35 cellular contexts compared by ENCODE assay signal in genomic region chr4:75457365-75457764, GRCh38.
"Had no signal": no experiment of that assay in that cellular context is flagged by ENCODE, and none has a peak within 500 bp of the region (broad histone marks: within the 10 kb centered on the region; RNA-seq: fewer than 3 reads in every experiment).

No MANE protein-coding gene starts in this region.

- H3K9me3 ChIP-seq: MG63 had no signal

- H3K4me3 ChIP-seq: MG63 had no signal

- DNase-seq: Kasumi-1, MG63, MM.1S, MV-4-11, NCI-H1048, NCI-H1092, NCI-H1092 treated with DMSO at 0.1 percent for 48 hours, NCI-H1105, NCI-H1105 treated with DMSO at 0.1 percent for 48 hours, NCI-H1417, NCI-H1417 treated with DMSO at 0.1 percent for 48 hours, NCI-H1436, NCI-H1436 treated with DMSO at 0.1 percent for 48 hours, NCI-H146, NCI-H1694, NCI-H1694 treated with DMSO at 0.1 percent for 48 hours, NCI-H187, NCI-H187 treated with DMSO at 0.1 percent for 48 hours, NCI-H1930, NCI-H2029, NCI-H2029 treated with DMSO at 0.1 percent for 48 hours, NCI-H2081, NCI-H2081 treated with DMSO at 0.1 percent for 48 hours, NCI-H2107, NCI-H2171, NCI-H2171 treated with DMSO at 0.1 percent for 48 hours, NCI-H2227 treated with DMSO at 0.1 percent for 48 hours, NCI-H226, NCI-H345, NCI-H446, NCI-H446 treated with DMSO at 0.1 percent for 48 hours, NCI-H510A, NCI-H510A treated with DMSO at 0.1 percent for 48 hours, NCI-H524, NCI-H524 treated with DMSO at 0.1 percent for 48 hours had no signal

- H3K36me3 ChIP-seq: MG63 had no signal

- H3K27me3 ChIP-seq: MG63 had no signal
